12 cellular contexts compared by ENCODE assay signal in genomic region chr9:137670391-137671195, GRCh38. TPM values are rescaled to one million over a fixed set of nuclear protein-coding genes. Genes with fewer than 3 reads are reported as not detected.
DNase-seq lines count a peak whose midpoint lies in the region; ATAC-seq and TF ChIP-seq lines count a peak whose summit lies in the region.
"Had no signal": no experiment of that assay in that cellular context is flagged by ENCODE, and none has a peak within 500 bp of the region (broad histone marks: within the 10 kb centered on the region; RNA-seq: fewer than 3 reads in every experiment).

No MANE protein-coding gene starts in this region.

- no TSS peak for BruUV-seq in MCF 10A (replicated peaks; lab: Mats Ljungman, UMichigan)

- peaks cover 22% of the 10 kb centered on the region for H3K4me1 Mint-ChIP-seq in MCF 10A (ENCODE audit: insufficient read depth, unreplicated experiment)

- no peak overlapping the region for H3K4me3 ChIP-seq in spleen
- H3K4me3 ChIP-seq: esophagus muscularis mucosa had no signal

- peaks cover 29 to 98% (median 70%) of the 10 kb centered on the region in 6 donors for H3K4me1 ChIP-seq in spleen

- peak; percentile 8 for DNase-seq in NCI-H2227 (lab: John Stamatoyannopoulos, UW; ENCODE audit: unreplicated experiment)
- DNase-seq in NCI-H2227 treated with DMSO at 0.1 percent for 48 hours (lab: John Stamatoyannopoulos, UW), result no peak
- no peak for DNase-seq in MCF 10A (ENCODE audit: unreplicated experiment)
- peak; percentile 71 for DNase-seq in left kidney (ENCODE audit: low read depth, low spot score)
- peak; percentile 68 for DNase-seq in spleen
- DNase-seq in NCI-H82 treated with DMSO at 0.1 percent for 48 hours (lab: John Stamatoyannopoulos, UW; ENCODE audit: unreplicated experiment), result no peak
- DNase-seq: activated CD8-positive, alpha-beta memory T cell treated with anti-CD3 and anti-CD28 coated beads, Interleukin-2, amount 50 U/mL, for 48 hours; occipital lobe; SHP77 had no signal

- TF ChIP-seq POLR2A in spleen (IDR thresholded peaks at IDR 0.05), result no peak

- H3K27ac ChIP-seq in spleen, result peak overlapping the region in 4 of 8 donors; percentile 30 to 36 (median 32)
- H3K27ac ChIP-seq: esophagus muscularis mucosa had no signal

- TF ChIP-seq CTCF in MCF 10A (IDR thresholded peaks at IDR 0.05; ENCODE audit: unreplicated experiment) (no peak), spleen (IDR thresholded peaks at IDR 0.05 in 8 of 11, conservative IDR thresholded peaks at IDR 0.05 in 3 of 11) (no peak)

- H3K9me3 ChIP-seq in spleen, result no peaks in the 10 kb centered on the region
- H3K9me3 ChIP-seq: esophagus muscularis mucosa had no signal

- no peaks in the 10 kb centered on the region for H3K9me3 Mint-ChIP-seq in MCF 10A (ENCODE audit: unreplicated experiment)

- H3K27ac Mint-ChIP-seq in MCF 10A (ENCODE audit: low read depth, unreplicated experiment), result peak overlapping the region; percentile 13

- H3K36me3 Mint-ChIP-seq in MCF 10A (ENCODE audit: insufficient read depth, unreplicated experiment), result peaks cover 48% of the 10 kb centered on the region

- H3K36me3 ChIP-seq in spleen, result peaks cover 0 to 42% (median 0%) of the 10 kb centered on the region in 6 donors

- WGBS in spleen, 5 donors, result 52 to 64% (median 60%) methylated on average over 25 of the region's 25 CpGs

- CTCF ChIA-PET in MCF 10A (lab: Yijun Ruan, JAX), result interaction anchor here (0.6 to 1.2 kb wide), 4 partner anchors 37 to 195 kb away, joined by 3 read pairs; no protein-coding TSS in a partner anchor

- ATAC-seq in HG03175 (IDR thresholded peaks at IDR 0.05; ENCODE audit: unreplicated experiment) (no peak), HG03442 (IDR thresholded peaks at IDR 0.05; ENCODE audit: unreplicated experiment) (no peak)

- POLR2A ChIA-PET in MCF 10A (lab: Yijun Ruan, JAX), result interaction anchor here (0.9 to 1.1 kb wide), 2 partner anchors 52 to 87 kb away, joined by 3 to 4 read pairs; partner anchors contain the start of gene EHMT1

- no peaks in the 10 kb centered on the region for H3K27me3 Mint-ChIP-seq in MCF 10A (ENCODE audit: insufficient read depth, unreplicated experiment)

- no peaks in the 10 kb centered on the region for H3K27me3 ChIP-seq in spleen (replicated peaks in 1 of 7)
- H3K27me3 ChIP-seq: esophagus muscularis mucosa had no signal

- no peak overlapping the region for H3K4me3 Mint-ChIP-seq in MCF 10A (ENCODE audit: unreplicated experiment)

- intact Hi-C loops in MCF 10A (cut with micrococcal nuclease), result loop anchor here (5.0 kb wide), 1 partner anchor 102 kb away; no protein-coding TSS in a partner anchor
- intact Hi-C loops in spleen (cut with DNase I; ENCODE audit: low total_unique reads), result loop anchor here (10.0 kb wide), 1 partner anchor 104 kb away; no protein-coding TSS in a partner anchor

RNA-seq across cellular contexts. Expression of gene EHMT1, which starts 51.8 kb away (rescaled TPM):
- total RNA-seq in MCF 10A (2022), result 77.2 and 79.7 TPM in 2 replicates
- total RNA-seq in spleen, result 100 to 1,000 TPM in 6 of 7 donors, 10 to 100 TPM in 1; 87.7 to 163 (median 130) TPM
- 10 to 100 TPM; 35.5 to 60.9 (median 54.9) TPM for polyA plus RNA-seq in spleen

Comparison
In these comparisons a context has a peak if more than half of its experiments do, and no peak if none do; other contexts are left out.
1. DNase-seq: peak in NCI-H2227 (single experiment), left kidney (single experiment) and spleen (single experiment); none in NCI-H2227 treated with DMSO at 0.1 percent for 48 hours (single experiment), MCF 10A (single experiment) and NCI-H82 treated with DMSO at 0.1 percent for 48 hours (single experiment).